ENCODE assay signal across 27 cellular contexts in genomic region chr7:82255706-82256105, GRCh38.
"Had no signal": no experiment of that assay in that cellular context is flagged by ENCODE, and none has a peak within 500 bp of the region (broad histone marks: within the 10 kb centered on the region; RNA-seq: fewer than 3 reads in every experiment).

No MANE protein-coding gene starts in this region.

- H3K27ac Mint-ChIP-seq: naive B cell; naive thymus-derived CD8-positive, alpha-beta T cell; natural killer cell treated with Interleukin-12 subunit alpha and Interleukin-12 subunit beta and Interleukin-15 and Interleukin-18, amount 100 ng/mL, for 72 hours; neural progenitor cell; progenitor cell of endocrine pancreas; stimulated activated effector memory CD8-positive, alpha-beta T cell treated with anti-CD3 and anti-CD28 coated beads, Interleukin-12 subunit alpha, Interleukin-12 subunit beta, amount 100 ng/mL, for 72 hours; stimulated activated naive B cell treated with anti-CD40 and anti-IgM and Interleukin-4, amounts not matched to agents 10 μg/mL and 1 μg/mL and 100 μg/mL, for 72 hours; stimulated activated naive CD8-positive, alpha-beta T cell treated with anti-CD3 and anti-CD28 coated beads, Interleukin-15, amount 100 ng/mL, for 72 hours; type B pancreatic cell had no signal

- H3K9me3 Mint-ChIP-seq: neural progenitor cell; stimulated activated naive B cell treated with anti-CD40 and anti-IgM and Interleukin-4, amounts not matched to agents 10 μg/mL and 1 μg/mL and 100 μg/mL, for 72 hours; stimulated activated naive CD8-positive, alpha-beta T cell treated with anti-CD3 and anti-CD28 coated beads, Interleukin-15, amount 100 ng/mL, for 72 hours; type B pancreatic cell had no signal

- H3K4me1 Mint-ChIP-seq: naive B cell; naive thymus-derived CD8-positive, alpha-beta T cell; neural progenitor cell; stimulated activated effector memory CD8-positive, alpha-beta T cell treated with anti-CD3 and anti-CD28 coated beads, Interleukin-12 subunit alpha, Interleukin-12 subunit beta, amount 100 ng/mL, for 72 hours; stimulated activated naive B cell treated with anti-CD40 and anti-IgM and Interleukin-4, amounts not matched to agents 10 μg/mL and 1 μg/mL and 100 μg/mL, for 72 hours; stimulated activated naive CD8-positive, alpha-beta T cell treated with anti-CD3 and anti-CD28 coated beads, Interleukin-15, amount 100 ng/mL, for 72 hours had no signal

- H3K36me3 Mint-ChIP-seq: naive B cell; naive thymus-derived CD8-positive, alpha-beta T cell; stimulated activated effector memory CD8-positive, alpha-beta T cell treated with anti-CD3 and anti-CD28 coated beads, Interleukin-12 subunit alpha, Interleukin-12 subunit beta, amount 100 ng/mL, for 72 hours; stimulated activated naive B cell treated with anti-CD40 and anti-IgM and Interleukin-4, amounts not matched to agents 10 μg/mL and 1 μg/mL and 100 μg/mL, for 72 hours; type B pancreatic cell had no signal

- H3K4me3 Mint-ChIP-seq: naive B cell; naive thymus-derived CD8-positive, alpha-beta T cell; natural killer cell treated with Interleukin-12 subunit alpha and Interleukin-12 subunit beta and Interleukin-15 and Interleukin-18, amount 100 ng/mL, for 72 hours; neural progenitor cell; stimulated activated effector memory CD8-positive, alpha-beta T cell treated with anti-CD3 and anti-CD28 coated beads, Interleukin-12 subunit alpha, Interleukin-12 subunit beta, amount 100 ng/mL, for 72 hours; stimulated activated naive B cell treated with anti-CD40 and anti-IgM and Interleukin-4, amounts not matched to agents 10 μg/mL and 1 μg/mL and 100 μg/mL, for 72 hours; stimulated activated naive CD8-positive, alpha-beta T cell treated with anti-CD3 and anti-CD28 coated beads, Interleukin-15, amount 100 ng/mL, for 72 hours; type B pancreatic cell had no signal

- H3K27me3 Mint-ChIP-seq: naive B cell; natural killer cell treated with Interleukin-12 subunit alpha and Interleukin-12 subunit beta and Interleukin-15 and Interleukin-18, amount 100 ng/mL, for 72 hours; progenitor cell of endocrine pancreas; stimulated activated naive B cell treated with anti-CD40 and anti-IgM and Interleukin-4, amounts not matched to agents 10 μg/mL and 1 μg/mL and 100 μg/mL, for 72 hours; stimulated activated naive CD8-positive, alpha-beta T cell treated with anti-CD3 and anti-CD28 coated beads, Interleukin-15, amount 100 ng/mL, for 72 hours; type B pancreatic cell had no signal

- DNase-seq: naive B cell; naive thymus-derived CD8-positive, alpha-beta T cell; occipital lobe; ovary; posterior cingulate gyrus; right lobe of liver; sigmoid colon; small intestine; stimulated activated CD4-positive, alpha-beta T cell treated with anti-CD3 and anti-CD28 coated beads, Interleukin-15, amount 100 ng/mL, for 24 hours; stimulated activated CD4-positive, alpha-beta T cell treated with anti-CD3 and anti-CD28 coated beads, Interleukin-2, amount 100 ng/mL, for 24 hours; stimulated activated CD4-positive, alpha-beta T cell treated with anti-CD3 and anti-CD28 coated beads, Interleukin-2, amount 100 ng/mL, for 48 hours; stimulated activated CD4-positive, alpha-beta T cell treated with anti-CD3 and anti-CD28 coated beads, Interleukin-4, amount 100 ng/mL, for 24 hours; stimulated activated naive B cell treated with anti-CD40 and anti-IgM and Interleukin-4, amounts not matched to agents 10 μg/mL and 1 μg/mL and 100 μg/mL, for 72 hours; stimulated activated naive CD8-positive, alpha-beta T cell treated with anti-CD3 and anti-CD28 coated beads, Interleukin-15, amount 100 ng/mL, for 72 hours; stimulated activated naive CD8-positive, alpha-beta T cell treated with anti-CD3 and anti-CD28 coated beads, Interleukin-15, Interleukin-2, amounts not matched to agents 100 U/mL and 50 U/mL, for 24 hours; substantia nigra; testis; tibial artery; transverse colon; upper lobe of right lung; uterus had no signal

- ATAC-seq: naive thymus-derived CD8-positive, alpha-beta T cell; natural killer cell treated with Interleukin-12 subunit alpha and Interleukin-12 subunit beta and Interleukin-15 and Interleukin-18, amount 100 ng/mL, for 72 hours; right cardiac atrium; right lobe of liver; stimulated activated effector memory CD8-positive, alpha-beta T cell treated with anti-CD3 and anti-CD28 coated beads, Interleukin-12 subunit alpha, Interleukin-12 subunit beta, amount 100 ng/mL, for 72 hours; stimulated activated naive B cell treated with anti-CD40 and anti-IgM and Interleukin-4, amounts not matched to agents 10 μg/mL and 1 μg/mL and 100 μg/mL, for 72 hours; stimulated activated naive CD8-positive, alpha-beta T cell treated with anti-CD3 and anti-CD28 coated beads, Interleukin-15, amount 100 ng/mL, for 72 hours; stimulated activated naive CD8-positive, alpha-beta T cell treated with anti-CD3 and anti-CD28 coated beads, Interleukin-15, Interleukin-2, amounts not matched to agents 100 U/mL and 50 U/mL, for 24 hours; upper lobe of right lung had no signal
